Comparison of ENCODE assay signal across 15 cellular contexts in genomic region chr7:153188630-153189029, GRCh38.
"Had no signal": no experiment of that assay in that cellular context is flagged by ENCODE, and none has a peak within 500 bp of the region (broad histone marks: within the 10 kb centered on the region; RNA-seq: fewer than 3 reads in every experiment).

No MANE protein-coding gene starts in this region.

- H3K27ac ChIP-seq: breast epithelium, lower lobe of right lung, testis, uterus, WERI-Rb-1 had no signal

- H3K9me3 ChIP-seq: breast epithelium, lower lobe of right lung, testis, uterus had no signal

- H3K27me3 ChIP-seq: breast epithelium, testis, uterus had no signal

- H3K36me3 ChIP-seq: breast epithelium, lower lobe of right lung, uterus, WERI-Rb-1 had no signal

- ATAC-seq: activated CD8-positive, alpha-beta T cell treated with anti-CD3 and anti-CD28 coated beads for 36 hours; activated T-cell treated with anti-CD3 and anti-CD28 coated beads, Interleukin-2, amount 50 U/mL, for 72 hours; left cardiac atrium; lower lobe of right lung had no signal

- H3K4me1 ChIP-seq: breast epithelium, lower lobe of right lung, testis, uterus had no signal

- DNase-seq: activated CD4-positive, alpha-beta T cell treated with anti-CD3 and anti-CD28 coated beads for 4 hours; activated CD8-positive, alpha-beta memory T cell treated with anti-CD3 and anti-CD28 coated beads, Interleukin-2, amount 50 U/mL, for 4 hours; activated CD8-positive, alpha-beta T cell treated with anti-CD3 and anti-CD28 coated beads for 36 hours; activated gamma-delta T cell treated with Interleukin-2 at 50 U/mL for 16 hours; activated naive CD8-positive, alpha-beta T cell treated with anti-CD3 and anti-CD28 coated beads for 36 hours; activated T-cell treated with anti-CD3 and anti-CD28 coated beads, Interleukin-2, amount 50 U/mL, for 72 hours; anterior cingulate cortex; endodermal cell; left cardiac atrium; lower lobe of right lung; stimulated activated CD4-positive, alpha-beta T cell treated with anti-CD3 and anti-CD28 coated beads, Interleukin-12 subunit alpha, Interleukin-12 subunit beta, amount 100 ng/mL, for 4 hours; testis; uterus; WERI-Rb-1 had no signal

- H3K4me3 ChIP-seq: breast epithelium, lower lobe of right lung, testis, uterus had no signal
